Comparison of ENCODE assay signal across 8 cellular contexts in genomic region chr3:36993326-36994283, GRCh38. TPM values are rescaled to one million over a fixed set of nuclear protein-coding genes. Genes with fewer than 3 reads are reported as not detected.
DNase-seq lines count a peak whose midpoint lies in the region; ATAC-seq and TF ChIP-seq lines count a peak whose summit lies in the region.

Gene MLH1 (plus strand): TSS chr3:36993518. CDS start chr3:36993548, 30 bp downstream.

- DNase-seq in AG09309 (ENCODE audit: low read depth) (peak; percentile 100), mesothelial cell of epicardium (ENCODE audit: low spot score in 2 of 2, unreplicated experiment in 2 of 2) (peak; percentile 97 to 98), NCI-H2029 (lab: John Stamatoyannopoulos, UW) (no peak)
- DNase-seq in activated CD4-positive, alpha-beta T cell treated with anti-CD3 and anti-CD28 coated beads, Interleukin-2, amount 50 U/mL, for 48 hours: peak; percentile 98 to 99
- DNase-seq in stimulated activated CD8-positive, alpha-beta memory T cell treated with anti-CD3 and anti-CD28 coated beads, Interleukin-2, amount 100 ng/mL, for 48 hours (ENCODE audit: low read depth in 2 of 2): peak; percentile 88 to 96

- peaks cover 20% of the 10 kb centered on the region for H3K36me3 Mint-ChIP-seq in mesothelial cell of epicardium

- H3K9me3 Mint-ChIP-seq in mesothelial cell of epicardium: peaks cover 3% of the 10 kb centered on the region

- TF ChIP-seq CTCF in AG09309 (IDR thresholded peaks at IDR 0.05; ENCODE audit: control insufficient read depth, insufficient read depth, low read depth, low read length, missing control alignments): no peak
- no peak for TF ChIP-seq CTCF in mesothelial cell of epicardium (IDR thresholded peaks at IDR 0.05; ENCODE audit: unreplicated experiment)

- H3K27me3 Mint-ChIP-seq in mesothelial cell of epicardium (ENCODE audit: low read depth): no peaks in the 10 kb centered on the region

- peak within 1 kb of the TSS; percentile 75 for H3K4me3 ChIP-seq in AG09309 (ENCODE audit: control insufficient read depth, low read depth, low read length)

- no peak within 1 kb of the TSS for H3K27ac Mint-ChIP-seq in mesothelial cell of epicardium

- ATAC-seq in GM19395 (IDR thresholded peaks at IDR 0.05; ENCODE audit: unreplicated experiment): peak; percentile 92
- ATAC-seq in HG03565 (IDR thresholded peaks at IDR 0.05; ENCODE audit: unreplicated experiment): peak; percentile 90

- in situ Hi-C loops in endometrial microvascular endothelial cells (cut with HindIII; ENCODE audit: inconsistent ontology term, low pct_unique_long_range_greater_than_20kb, low sequenced_read_pairs): no loop called here

- no peak within 1 kb of the TSS for H3K4me3 Mint-ChIP-seq in mesothelial cell of epicardium

- H3K4me1 Mint-ChIP-seq in mesothelial cell of epicardium: peaks cover 29% of the 10 kb centered on the region

RNA-seq across cellular contexts. Expression of gene MLH1, which starts in this region (rescaled TPM):
- total RNA-seq in endometrial microvascular endothelial cells (ENCODE audit: inconsistent ontology term): 36.3 TPM
- 36.3 to 38.3 TPM (median 37.1 TPM) in 3 replicates for total RNA-seq in mesothelial cell of epicardium
